8 cellular contexts compared by ENCODE assay signal in genomic region chr11:88175004-88175706, GRCh38. TPM values are rescaled to one million over a fixed set of nuclear protein-coding genes. Genes with fewer than 3 reads are reported as not detected.
DNase-seq lines count a peak whose midpoint lies in the region; FAIRE-seq and TF ChIP-seq lines count a peak whose summit lies in the region.

Gene RAB38, minus strand, starts transcription at chr11:88175443. Its CDS starts 59 bp downstream, at chr11:88175384.

- H3K36me3 ChIP-seq in GM23248 (ENCODE audit: low read depth) (no peaks in the 10 kb centered on the region), small intestine (ENCODE audit: control insufficient read depth in 2 of 2, insufficient read depth in 2 of 2, low read length in 2 of 2) (no peaks in the 10 kb centered on the region)

- no peak for TF ChIP-seq CTCF in GM10266 (IDR thresholded peaks at IDR 0.05; ENCODE audit: control insufficient read depth, insufficient read depth, low read depth, missing control alignments)

- 5% methylated on average over 48 to 49 of the region's 50 CpGs for whole genome bisulfite sequencing in GM23248 (ENCODE audit: low coverage in 1 of 2, low lambda C conversion rate in 2 of 2, missing lambda C conversion rate in 2 of 2), 2 experiments
- WGBS in small intestine, 3 donors, result 1 to 4% (median 3%) methylated on average over 50 of the region's 50 CpGs

- peak within 1 kb of the TSS; percentile 50 for H3K9ac ChIP-seq in GM23248

- no peaks in the 10 kb centered on the region for H3K9me3 ChIP-seq in GM23248 (ENCODE audit: low read depth)
- no peaks in the 10 kb centered on the region for H3K9me3 ChIP-seq in iPS-18c (ENCODE audit: control insufficient read depth, insufficient read depth, low read length)
- H3K9me3 ChIP-seq in small intestine (ENCODE audit: control insufficient read depth, low read depth), result no peaks in the 10 kb centered on the region

- H4K20me1 ChIP-seq in GM23248 (ENCODE audit: insufficient read depth), result no peaks in the 10 kb centered on the region

- peak; percentile 22 for DNase-seq in GM10266 (ENCODE audit: extremely low spot score)
- DNase-seq in GM23248, result peak; percentile 41
- DNase-seq in NCI-H510A treated with DMSO at 0.1 percent for 48 hours (lab: John Stamatoyannopoulos, UW), result peak; percentile 62
- peak; percentile 25 for DNase-seq in amniotic epithelial cell (ENCODE audit: low read depth)
- DNase-seq in small intestine, result peak; percentile 81
- DNase-seq in MV-4-11 (lab: John Stamatoyannopoulos, UW), result no peak
- DNase-seq in middle frontal gyrus (ENCODE audit: extremely low spot score, low spot score), result no peak

- H2AFZ ChIP-seq in GM23248, result peak within 1 kb of the TSS; percentile 77

- H3K27ac ChIP-seq in GM23248 (peak within 1 kb of the TSS; percentile 23; the same call in 1 of the 2 replicates), small intestine (ENCODE audit: low read depth in 1 of 2, low read length in 1 of 2) (no peak within 1 kb of the TSS)

- H3K9me2 ChIP-seq in GM23248 (ENCODE audit: insufficient read depth), result no peaks in the 10 kb centered on the region

- no peak for FAIRE-seq in small intestine (lab: Jason Lieb, UNC)

- H3K4me1 ChIP-seq in GM23248 (ENCODE audit: insufficient read depth), result no peaks in the 10 kb centered on the region
- no peaks in the 10 kb centered on the region for H3K4me1 ChIP-seq in small intestine (ENCODE audit: control insufficient read depth in 2 of 2, insufficient read depth in 1 of 2, low read depth in 1 of 2, low read length in 1 of 2)

- no peaks in the 10 kb centered on the region for H3K79me2 ChIP-seq in GM23248 (ENCODE audit: insufficient read depth)

- peaks cover 5% of the 10 kb centered on the region; the same call in 1 of the 2 replicates for H3F3A ChIP-seq in GM23248 (ENCODE audit: insufficient read depth)

- in situ Hi-C loops in GM23248 (cut with MboI), result no loop called here

- peak within 1 kb of the TSS; percentile 84 for H3K4me2 ChIP-seq in GM23248 (ENCODE audit: unreplicated experiment)

- H3K27me3 ChIP-seq in GM23248 (replicated peaks; ENCODE audit: insufficient read depth), result no peaks in the 10 kb centered on the region
- H3K27me3 ChIP-seq in small intestine (ENCODE audit: control insufficient read depth in 2 of 2, insufficient read depth in 2 of 2, low read length in 2 of 2), result no peaks in the 10 kb centered on the region

- H3K4me3 ChIP-seq in GM23248 (peak within 1 kb of the TSS; percentile 67), iPS-18c (ENCODE audit: insufficient read depth, low read depth, low read length) (peak within 1 kb of the TSS; percentile 61), small intestine (ENCODE audit: low read depth in 1 of 2, low read length in 2 of 2) (peak within 1 kb of the TSS; percentile 34 to 47)

RNA-seq across cellular contexts. Expression of gene RAB38, which starts in this region (rescaled TPM):
- total RNA-seq in GM23248 (2014; rRNA removed; shearing (Covaris generic)), result 0.13 and 0.43 TPM in 2 replicates
- 1.5 and 2.5 TPM in 2 replicates for polyA plus RNA-seq in GM23248 (2016; fragmentation: Nextera tagmentation; extraction: Ambion mirVana)
- 1 to 10 TPM in 2 of 3 donors, under 1 TPM in 1; 0.67 to 1.3 (median 1.1) TPM for polyA plus RNA-seq in small intestine

Comparison
In these comparisons a context has a peak if more than half of its experiments do, and no peak if none do; other contexts are left out.
1. DNase-seq: peak in GM10266 (single experiment), GM23248 (single experiment), NCI-H510A treated with DMSO at 0.1 percent for 48 hours (single experiment), amniotic epithelial cell (single experiment) and small intestine (single experiment); none in MV-4-11 (single experiment) and middle frontal gyrus (single experiment).
2. Peak in every context shown above with its lines, with median percentiles within 50 percentile points of each other: H3K4me3 ChIP-seq.